8 cellular contexts compared by ENCODE assay signal in genomic region chr14:105086833-105087307, GRCh38. TPM values are rescaled to one million over a fixed set of nuclear protein-coding genes. Genes with fewer than 3 reads are reported as not detected.
DNase-seq lines count a peak whose midpoint lies in the region; ATAC-seq and TF ChIP-seq lines count a peak whose summit lies in the region.

No MANE protein-coding gene starts in this region.

- H3K9me3 ChIP-seq in cardiac muscle cell (ENCODE audit: low read depth), result no peaks in the 10 kb centered on the region

- H3K4me3 Mint-ChIP-seq in activated naive CD4-positive, alpha-beta T cell treated with anti-CD3 and anti-CD28 coated beads, Interleukin-2, amount 10 ng/mL, durations not matched to agents 7 days and 5 days, result peak overlapping the region; percentile 75

- H3K4me1 ChIP-seq in cardiac muscle cell (ENCODE audit: low read depth), result peaks cover 8% of the 10 kb centered on the region
- peaks cover 13% of the 10 kb centered on the region for H3K4me1 ChIP-seq in rectal smooth muscle tissue (ENCODE audit: control insufficient read depth, insufficient read depth, low read length)

- H3K9ac ChIP-seq in rectal smooth muscle tissue (ENCODE audit: low read length), result no peak overlapping the region

- peaks cover 21% of the 10 kb centered on the region for H3K4me1 Mint-ChIP-seq in activated naive CD4-positive, alpha-beta T cell treated with anti-CD3 and anti-CD28 coated beads, Interleukin-2, amount 10 ng/mL, durations not matched to agents 7 days and 5 days

- peak; percentile 56 for ATAC-seq in GM21423 (IDR thresholded peaks at IDR 0.05; ENCODE audit: unreplicated experiment)
- peak; percentile 80 for ATAC-seq in SK-N-SH treated with all-trans-retinoic acid at 6 μM for 48 hours

- no peaks in the 10 kb centered on the region for H3K9me3 Mint-ChIP-seq in activated naive CD4-positive, alpha-beta T cell treated with anti-CD3 and anti-CD28 coated beads, Interleukin-2, amount 10 ng/mL, durations not matched to agents 7 days and 5 days

- no peaks in the 10 kb centered on the region for H3K36me3 Mint-ChIP-seq in activated naive CD4-positive, alpha-beta T cell treated with anti-CD3 and anti-CD28 coated beads, Interleukin-2, amount 10 ng/mL, durations not matched to agents 7 days and 5 days

- no peak overlapping the region for H3K27ac ChIP-seq in cardiac muscle cell
- H3K27ac ChIP-seq in rectal smooth muscle tissue (ENCODE audit: low read depth, low read length), result peak overlapping the region; percentile 40

- DNase-seq in DMS153 treated with DMSO at 0.1 percent for 48 hours (lab: John Stamatoyannopoulos, UW; ENCODE audit: unreplicated experiment), result peak; percentile 24
- DNase-seq in activated naive CD4-positive, alpha-beta T cell treated with anti-CD3 and anti-CD28 coated beads, Interleukin-2, amount 10 ng/mL, durations not matched to agents 7 days and 5 days, result peak; percentile 90
- DNase-seq in cardiac muscle cell (ENCODE audit: low read depth in 1 of 2, low spot score in 1 of 2), result peak; percentile 84 to 92
- DNase-seq in foreskin melanocyte, result no peak

- H3K4me3 ChIP-seq in cardiac muscle cell (peak overlapping the region; percentile 2), rectal smooth muscle tissue (ENCODE audit: low read length) (peak overlapping the region; percentile 65)

- H3K27me3 ChIP-seq in cardiac muscle cell (peaks cover 8% of the 10 kb centered on the region), rectal smooth muscle tissue (ENCODE audit: control insufficient read depth, insufficient read depth, low read length) (no peaks in the 10 kb centered on the region)

- CTCF ChIA-PET in activated naive CD4-positive, alpha-beta T cell treated with anti-CD3 and anti-CD28 coated beads, Interleukin-2, amount 10 ng/mL, durations not matched to agents 7 days and 5 days (lab: Charles Lee), result interaction anchor here (0.6 to 7.9 kb wide), 15 partner anchors 12 to 208 kb away, joined by 3 to 111 read pairs (median 4); partner anchors contain the start of gene GPR132

- no peak for TF ChIP-seq EP300 in Ishikawa (IDR thresholded peaks at IDR 0.05; ENCODE audit: borderline replicate concordance)

- H3K27ac Mint-ChIP-seq in activated naive CD4-positive, alpha-beta T cell treated with anti-CD3 and anti-CD28 coated beads, Interleukin-2, amount 10 ng/mL, durations not matched to agents 7 days and 5 days, result peak overlapping the region; percentile 14

- TF ChIP-seq RAD21 in Ishikawa (IDR thresholded peaks at IDR 0.05; ENCODE audit: low read depth), result peak; percentile 67

- H3K36me3 ChIP-seq in cardiac muscle cell (no peaks in the 10 kb centered on the region), rectal smooth muscle tissue (ENCODE audit: control insufficient read depth, insufficient read depth, low read length) (no peaks in the 10 kb centered on the region)

- TF ChIP-seq CTCF in cardiac muscle cell (IDR thresholded peaks at IDR 0.05; ENCODE audit: low read depth, low read length), result peak; percentile 84

- peaks cover 69% of the 10 kb centered on the region for H3K27me3 Mint-ChIP-seq in activated naive CD4-positive, alpha-beta T cell treated with anti-CD3 and anti-CD28 coated beads, Interleukin-2, amount 10 ng/mL, durations not matched to agents 7 days and 5 days

TF ChIP-seq in Ishikawa, 13 proteins besides CTCF, POLR2A, EP300 and RAD21:
- no peak for TF ChIP-seq REST (IDR thresholded peaks at IDR 0.05; ENCODE audit: low read depth)
- 0 out of 2 replicates have a peak, but pooled peaks have one; percentile 26 for TF ChIP-seq TEAD4 (IDR thresholded peaks at IDR 0.05)
- no peak for TF ChIP-seq ZBTB7A (IDR thresholded peaks at IDR 0.05; ENCODE audit: low read depth)
- TF ChIP-seq TAF1 (IDR thresholded peaks at IDR 0.05; ENCODE audit: low read depth), result no peak
- TF ChIP-seq NFIC (IDR thresholded peaks at IDR 0.05), result no peak
- TF ChIP-seq TCF12 (IDR thresholded peaks at IDR 0.05; ENCODE audit: low read depth), result no peak
- TF ChIP-seq MAX (IDR thresholded peaks at IDR 0.05), result no peak

TF ChIP-seq in SK-N-SH treated with all-trans-retinoic acid at 6 μM for 48 hours, 23 proteins besides CTCF, POLR2A, EP300 and RAD21:
- TF ChIP-seq TCF4 (CRISPR knock-in tag; IDR thresholded peaks at IDR 0.05; ENCODE audit: borderline replicate concordance) (no peak), CREB5 (CRISPR knock-in tag; IDR thresholded peaks at IDR 0.05; ENCODE audit: low read depth) (no peak), ZNF8 (CRISPR knock-in tag; IDR thresholded peaks at IDR 0.05) (no peak), ZNF565 (CRISPR knock-in tag; conservative IDR thresholded peaks at IDR 0.05; ENCODE audit: low read depth) (no peak), ISL1 (CRISPR knock-in tag; IDR thresholded peaks at IDR 0.05) (no peak), PATZ1 (CRISPR knock-in tag; IDR thresholded peaks at IDR 0.05; ENCODE audit: borderline replicate concordance) (peak; percentile 49; the same call in 1 of the 2 replicates), RARB (CRISPR knock-in tag; IDR thresholded peaks at IDR 0.05) (no peak), OSR1 (CRISPR knock-in tag; IDR thresholded peaks at IDR 0.05) (no peak), GLIS3 (CRISPR knock-in tag; IDR thresholded peaks at IDR 0.05) (0 out of 2 replicates have a peak, but pooled peaks have one; percentile 60), ZC3H10 (CRISPR knock-in tag; IDR thresholded peaks at IDR 0.05) (no peak), ZFP3 (CRISPR knock-in tag; IDR thresholded peaks at IDR 0.05) (peak; percentile 43; the same call in 1 of the 2 replicates), CSRNP3 (CRISPR knock-in tag; IDR thresholded peaks at IDR 0.05) (no peak), POU6F1 (CRISPR knock-in tag; IDR thresholded peaks at IDR 0.05; ENCODE audit: borderline replicate concordance, low read depth) (no peak)

RNA-seq across cellular contexts. Expression of gene GPR132, which starts 21.6 kb away (rescaled TPM):
- total RNA-seq in cardiac muscle cell, result 1.2 and 2.0 TPM in 2 replicates
- polyA plus RNA-seq in cardiac muscle cell, result 1.0 TPM in 2 replicates
